Comparison of ENCODE assay signal across 31 cellular contexts in the genomic region with DNA sequence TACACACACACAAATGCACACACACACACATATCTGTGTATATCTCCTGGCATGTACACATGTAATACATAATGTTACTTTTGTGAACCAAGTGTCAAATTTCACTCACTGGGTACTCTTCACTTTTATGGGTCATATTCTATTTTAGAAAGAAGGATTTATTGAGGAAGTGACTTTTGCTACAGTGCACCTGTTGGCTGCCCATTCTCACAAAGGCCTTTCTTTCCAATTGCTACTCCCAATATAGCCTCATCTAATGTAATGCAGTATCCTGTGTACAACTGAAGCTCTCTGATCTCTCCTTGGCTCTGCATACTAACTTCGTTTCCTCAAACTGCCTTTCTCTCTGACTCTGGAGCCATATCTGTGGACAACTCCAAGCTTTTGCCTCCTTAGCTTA.
"Had no signal": no experiment of that assay in that cellular context is flagged by ENCODE, and none has a peak within 500 bp of the region (broad histone marks: within the 10 kb centered on the region; RNA-seq: fewer than 3 reads in every experiment).

No MANE protein-coding gene starts in this region.

- H3K4me3 ChIP-seq: Peyer's patch had no signal

- H3K36me3 ChIP-seq: Peyer's patch had no signal

- H3K27ac Mint-ChIP-seq: activated CD4-positive, alpha-beta memory T cell treated with anti-CD3 and anti-CD28 coated beads for 36 hours; activated CD4-positive, alpha-beta T cell treated with anti-CD3 and anti-CD28 coated beads, Interleukin-2, amount 10 ng/mL, durations not matched to agents 7 days and 5 days; activated naive CD4-positive, alpha-beta T cell treated with anti-CD3 and anti-CD28 coated beads for 36 hours; activated naive CD8-positive, alpha-beta T cell; activated T-helper 17 cell treated with anti-CD3 and anti-CD28 coated beads, Interleukin-2, amount 50 U/mL, for 72 hours; T-helper 17 cell had no signal

- H3K4me2 ChIP-seq: KMS-11 had no signal

- H3K9ac ChIP-seq: KMS-11 had no signal

- H3K36me3 Mint-ChIP-seq: activated CD4-positive, alpha-beta memory T cell treated with anti-CD3 and anti-CD28 coated beads for 36 hours; activated naive CD8-positive, alpha-beta T cell; brain had no signal

- H3K27me3 Mint-ChIP-seq: activated CD4-positive, alpha-beta T cell treated with anti-CD3 and anti-CD28 coated beads, Interleukin-2, amount 10 ng/mL, durations not matched to agents 7 days and 5 days had no signal

- ATAC-seq: activated T-cell treated with anti-CD3 and anti-CD28 coated beads, Interleukin-2, amount 50 U/mL, for 4 hours; activated T-helper 17 cell treated with anti-CD3 and anti-CD28 coated beads, Interleukin-2, amount 50 U/mL, for 72 hours; T-helper 17 cell had no signal

- H3K4me1 ChIP-seq: Peyer's patch had no signal

- H3K4me3 Mint-ChIP-seq: activated CD4-positive, alpha-beta memory T cell treated with anti-CD3 and anti-CD28 coated beads for 36 hours; activated CD4-positive, alpha-beta T cell treated with anti-CD3 and anti-CD28 coated beads, Interleukin-2, amount 10 ng/mL, durations not matched to agents 7 days and 5 days; activated naive CD4-positive, alpha-beta T cell treated with anti-CD3 and anti-CD28 coated beads for 36 hours; activated naive CD8-positive, alpha-beta T cell; activated T-cell treated with anti-CD3 and anti-CD28 coated beads, Interleukin-2, amount 50 U/mL, for 4 hours; activated T-helper 17 cell treated with anti-CD3 and anti-CD28 coated beads, Interleukin-2, amount 50 U/mL, for 72 hours; brain; central memory CD8-positive, alpha-beta T cell; T-helper 17 cell had no signal

- H3K4me1 Mint-ChIP-seq: activated CD4-positive, alpha-beta T cell treated with anti-CD3 and anti-CD28 coated beads, Interleukin-2, amount 10 ng/mL, durations not matched to agents 7 days and 5 days; activated T-helper 17 cell treated with anti-CD3 and anti-CD28 coated beads, Interleukin-2, amount 50 U/mL, for 72 hours; central memory CD8-positive, alpha-beta T cell; T-helper 17 cell had no signal

- H3K9me3 Mint-ChIP-seq: activated CD4-positive, alpha-beta T cell treated with anti-CD3 and anti-CD28 coated beads, Interleukin-2, amount 10 ng/mL, durations not matched to agents 7 days and 5 days; activated naive CD4-positive, alpha-beta T cell treated with anti-CD3 and anti-CD28 coated beads for 36 hours; activated T-cell treated with anti-CD3 and anti-CD28 coated beads, Interleukin-2, amount 50 U/mL, for 4 hours; activated T-helper 17 cell treated with anti-CD3 and anti-CD28 coated beads, Interleukin-2, amount 50 U/mL, for 72 hours; central memory CD8-positive, alpha-beta T cell had no signal

- H3K9me3 ChIP-seq: Peyer's patch had no signal

- H3K27ac ChIP-seq: KMS-11, Peyer's patch, RWPE1, VCaP had no signal

- H3K27me3 ChIP-seq: Peyer's patch had no signal

- DNase-seq: activated CD4-positive, alpha-beta memory T cell treated with anti-CD3 and anti-CD28 coated beads for 36 hours; activated CD4-positive, alpha-beta T cell treated with anti-CD3 and anti-CD28 coated beads, Interleukin-2, amount 10 ng/mL, durations not matched to agents 7 days and 5 days; activated CD4-positive, CD25-positive, alpha-beta regulatory T cell; activated CD8-positive, alpha-beta memory T cell treated with anti-CD3 and anti-CD28 coated beads for 24 hours; activated gamma-delta T cell; activated naive CD4-positive, alpha-beta T cell treated with anti-CD3 and anti-CD28 coated beads for 36 hours; activated T-cell treated with anti-CD3 and anti-CD28 coated beads, Interleukin-2, amount 50 U/mL, for 4 hours; amygdala; cortex of kidney; MV-4-11; NCI-H1092 treated with DMSO at 0.1 percent for 48 hours; NCI-H1436 treated with DMSO at 0.1 percent for 48 hours; NCI-H187; NCI-H2107; NCI-H2227 treated with DMSO at 0.1 percent for 48 hours; NCI-H446 treated with DMSO at 0.1 percent for 48 hours; NCI-H526; NCI-H774; NK-92 treated with Interleukin-12 subunit alpha and Interleukin-12 subunit beta, amount 100 ng/mL, for 24 hours; OCI-M1; Peyer's patch; SHP77; T-helper 17 cell; T1000 had no signal
